Comparison of ENCODE assay signal across 8 cellular contexts in the genomic region with DNA sequence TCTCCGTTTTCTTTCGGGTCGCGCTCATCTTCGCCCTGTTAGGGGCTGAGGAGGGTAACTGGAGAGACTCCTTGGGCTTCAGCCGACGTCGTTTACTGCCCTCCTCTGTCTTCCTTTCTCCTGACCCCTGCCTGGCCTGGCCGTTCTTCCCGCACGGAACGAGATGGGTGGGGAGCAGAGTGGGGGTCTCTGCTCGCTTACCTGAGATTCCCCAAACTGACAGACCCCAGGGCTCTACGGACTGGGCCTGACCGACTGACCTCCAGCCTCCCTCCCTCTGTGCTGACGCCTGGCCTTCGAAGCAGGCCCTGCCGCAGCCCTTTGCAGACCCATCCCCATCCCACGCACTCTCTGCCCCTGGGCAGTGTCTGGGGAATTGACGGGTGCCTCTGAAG. TPM values are rescaled to one million over a fixed set of nuclear protein-coding genes. Genes with fewer than 3 reads are reported as not detected.
A peak's percentile ranks its signal among the peaks of the same experiment; 100 is the strongest.
DNase-seq lines count a peak whose midpoint lies in the region; ATAC-seq, FAIRE-seq and TF ChIP-seq lines count a peak whose summit lies in the region.

No MANE protein-coding gene starts in this region.

- H3K79me2 ChIP-seq in mesendoderm (ENCODE audit: control insufficient read depth, insufficient read depth, low read length) = peaks cover 7% of the 10 kb centered on the region

- H3K4ac ChIP-seq in mesendoderm (ENCODE audit: low read depth, low read length) = peak overlapping the region; percentile 49

- H3K18ac ChIP-seq in mesendoderm (ENCODE audit: low read length) = no peak overlapping the region

- peak overlapping the region; percentile 95 for H3K56ac ChIP-seq in mesendoderm (ENCODE audit: low read length)

- no peaks in the 10 kb centered on the region for H3K4me1 ChIP-seq in mesendoderm (ENCODE audit: control insufficient read depth, low read depth, low read length)

- H2BK15ac ChIP-seq in mesendoderm (replicated peaks; ENCODE audit: low read depth) = no peak overlapping the region

- no peak overlapping the region for H4K8ac ChIP-seq in mesendoderm (ENCODE audit: low read depth, low read length)

- H3K79me1 ChIP-seq in mesendoderm (ENCODE audit: low read length) = peaks cover 6% of the 10 kb centered on the region

- H3K4me2 ChIP-seq in mesendoderm (ENCODE audit: low read length) = peak overlapping the region; percentile 32

- peak overlapping the region; percentile 12 for H2AK5ac ChIP-seq in mesendoderm (ENCODE audit: low read length)

- FAIRE-seq in D721Med (lab: Jason Lieb, UNC) = no peak

- H2BK120ac ChIP-seq in mesendoderm (ENCODE audit: low read depth, low read length) = no peak overlapping the region

- H3K4me3 ChIP-seq in coronary artery = peak overlapping the region; percentile 82
- H3K4me3 ChIP-seq in mesendoderm (ENCODE audit: low read length) = peak overlapping the region; percentile 93

- no peak for TF ChIP-seq CTCF in coronary artery (IDR thresholded peaks at IDR 0.05)
- no peak for TF ChIP-seq CTCF in D721Med (IDR thresholded peaks at IDR 0.05; ENCODE audit: insufficient read depth, missing control alignments)

- H3K36me3 ChIP-seq in mesendoderm (ENCODE audit: control insufficient read depth, insufficient read depth, low read length) = no peaks in the 10 kb centered on the region

- H3K9ac ChIP-seq in mesendoderm (ENCODE audit: low read length) = peak overlapping the region; percentile 94

- WGBS in mesendoderm (ENCODE audit: extremely low coverage, insufficient coverage, low lambda C conversion rate) = no CpG with 5 or more reads among the region's 20 CpGs

- ATAC-seq in GM18517 (IDR thresholded peaks at IDR 0.05; ENCODE audit: unreplicated experiment) = no peak

- peak overlapping the region; percentile 86 to 87 for H3K27ac ChIP-seq in coronary artery
- no peak overlapping the region for H3K27ac ChIP-seq in mesendoderm (ENCODE audit: low read depth, low read length)

- DNase-seq in NCI-H82 (lab: John Stamatoyannopoulos, UW) (peak; percentile 28), NCI-H82 treated with DMSO at 0.1 percent for 48 hours (lab: John Stamatoyannopoulos, UW; ENCODE audit: unreplicated experiment) (no peak), OCI-M1 (lab: John Stamatoyannopoulos, UW) (peak; percentile 8), coronary artery (ENCODE audit: low spot score) (no peak), mesendoderm (peak; percentile 37), RPMI8226 (no peak), D721Med (ENCODE audit: insufficient read length, low spot score) (no peak)

- H3K27me3 ChIP-seq in mesendoderm (ENCODE audit: insufficient read depth, low read length, poor library complexity) = no peaks in the 10 kb centered on the region

- H3K23ac ChIP-seq in mesendoderm (ENCODE audit: low read length) = no peak overlapping the region

- H2BK5ac ChIP-seq in mesendoderm (ENCODE audit: low read length) = no peak overlapping the region

- H4K5ac ChIP-seq in mesendoderm (ENCODE audit: low read length) = no peak overlapping the region

RNA-seq across cellular contexts. Expression of a gene that starts 0.4 kb away (rescaled TPM):
- 28.7 TPM for polyA plus RNA-seq in mesendoderm (2013, experiment 1 of 2)
- polyA plus RNA-seq in mesendoderm (2013, experiment 2 of 2) = 28.3 TPM

RNA-seq across cellular contexts. Expression of a gene that starts 46.1 kb away (rescaled TPM):
- polyA plus RNA-seq in mesendoderm (2013, experiment 1 of 2) = 37.8 TPM
- polyA plus RNA-seq in mesendoderm (2013, experiment 2 of 2) = 38.3 TPM

Comparison
In these comparisons a context has a peak if more than half of its experiments do, and no peak if none do; other contexts are left out.
1. DNase-seq: peak in NCI-H82 (single experiment), OCI-M1 (single experiment) and mesendoderm (single experiment); none in NCI-H82 treated with DMSO at 0.1 percent for 48 hours (single experiment), coronary artery (single experiment), RPMI8226 (single experiment) and D721Med (single experiment).